Comparison of ENCODE assay signal across 9 cellular contexts in genomic region chr3:170178631-170179030, GRCh38.
A peak's percentile ranks its signal among the peaks of the same experiment; 100 is the strongest.
DNase-seq lines count a peak whose midpoint lies in the region; ATAC-seq and TF ChIP-seq lines count a peak whose summit lies in the region.
"Had no signal": no experiment of that assay in that cellular context is flagged by ENCODE, and none has a peak within 500 bp of the region (broad histone marks: within the 10 kb centered on the region; RNA-seq: fewer than 3 reads in every experiment).

No MANE protein-coding gene starts in this region.

- H2AFZ ChIP-seq in OCI-LY1 (ENCODE audit: low read length) = no peak overlapping the region

- DNase-seq in activated naive CD4-positive, alpha-beta T cell treated with anti-CD3 and anti-CD28 coated beads, Interleukin-2, amount 50 U/mL, for 16 hours = peak; percentile 15
- peak; percentile 30 for DNase-seq in stimulated activated CD4-positive, alpha-beta T cell treated with anti-CD3 and anti-CD28 coated beads, Interleukin-1b, Interleukin-23, amount 100 ng/mL, for 48 hours
- DNase-seq in NCI-H774 (lab: John Stamatoyannopoulos, UW) (no peak), iPS-NIHi11 (ENCODE audit: low spot score) (no peak)

- no peak overlapping the region for H3K27ac ChIP-seq in OCI-LY1 (ENCODE audit: low read depth, low read length, poor library complexity, severe bottlenecking)
- H3K27ac ChIP-seq: SK-N-MC had no signal

- H3F3A ChIP-seq in OCI-LY1 (ENCODE audit: insufficient read depth, low read length) = 0 out of 2 replicates have a peak, but pooled peaks cover 6% of the 10 kb centered on the region

- H3K9me2 ChIP-seq in OCI-LY1 (ENCODE audit: low read depth, low read length) = no peaks in the 10 kb centered on the region

- no peaks in the 10 kb centered on the region for H3K9me3 ChIP-seq in OCI-LY1 (ENCODE audit: low read length)

- H3K79me2 ChIP-seq in OCI-LY1 (ENCODE audit: insufficient read depth, low read length) = peaks cover 39% of the 10 kb centered on the region

- H3K4me2 ChIP-seq in OCI-LY1 (ENCODE audit: low read length) = peak overlapping the region; percentile 88

- peak; percentile 42 for ATAC-seq in GM18498 (IDR thresholded peaks at IDR 0.05; ENCODE audit: unreplicated experiment)
- ATAC-seq in GM21360 (IDR thresholded peaks at IDR 0.05; ENCODE audit: unreplicated experiment) = no peak
- no peak for ATAC-seq in HG03280 (IDR thresholded peaks at IDR 0.05; ENCODE audit: unreplicated experiment)

- H3K9ac ChIP-seq in OCI-LY1 (ENCODE audit: low read length) = no peak overlapping the region; the same call in 1 of the 2 replicates

- no peaks in the 10 kb centered on the region for H3K27me3 ChIP-seq in OCI-LY1 (ENCODE audit: insufficient read depth, low read length)

- H3K4me3 ChIP-seq in OCI-LY1 (ENCODE audit: low read depth, low read length, poor library complexity, severe bottlenecking) = peak overlapping the region; percentile 80

- no peaks in the 10 kb centered on the region for H4K20me1 ChIP-seq in OCI-LY1 (ENCODE audit: insufficient read depth, low read length)

- peaks cover 29% of the 10 kb centered on the region for H3K4me1 ChIP-seq in OCI-LY1 (ENCODE audit: insufficient read depth, low read length, severe bottlenecking)

- peaks cover 53% of the 10 kb centered on the region for H3K36me3 ChIP-seq in OCI-LY1 (ENCODE audit: insufficient read depth, low read length)

- TF ChIP-seq CTCF in OCI-LY1 (IDR thresholded peaks at IDR 0.05; ENCODE audit: low read length) = no peak

Comparison
In these comparisons a context has a peak if more than half of its experiments do, and no peak if none do; other contexts are left out.
1. DNase-seq: peak in activated naive CD4-positive, alpha-beta T cell treated with anti-CD3 and anti-CD28 coated beads, Interleukin-2, amount 50 U/mL, for 16 hours (single experiment) and stimulated activated CD4-positive, alpha-beta T cell treated with anti-CD3 and anti-CD28 coated beads, Interleukin-1b, Interleukin-23, amount 100 ng/mL, for 48 hours (single experiment); none in NCI-H774 (single experiment) and iPS-NIHi11 (single experiment).